18 cellular contexts compared by ENCODE assay signal in genomic region chr1:41449326-41449921, GRCh38. TPM values are rescaled to one million over a fixed set of nuclear protein-coding genes. Genes with fewer than 3 reads are reported as not detected.
"Had no signal": no experiment of that assay in that cellular context is flagged by ENCODE, and none has a peak within 500 bp of the region (broad histone marks: within the 10 kb centered on the region; RNA-seq: fewer than 3 reads in every experiment).

No MANE protein-coding gene starts in this region.

- H3K9me3 Mint-ChIP-seq: activated naive CD4-positive, alpha-beta T cell treated with anti-CD3 and anti-CD28 coated beads, Interleukin-2, amount 50 U/mL, for 24 hours; stimulated activated naive CD8-positive, alpha-beta T cell treated with anti-CD3 and anti-CD28 coated beads, Interleukin-15, amount 100 ng/mL, for 72 hours had no signal

- H3K4me1 Mint-ChIP-seq: activated naive CD4-positive, alpha-beta T cell treated with anti-CD3 and anti-CD28 coated beads, Interleukin-2, amount 50 U/mL, for 24 hours; naive thymus-derived CD4-positive, alpha-beta T cell; stimulated activated naive CD8-positive, alpha-beta T cell treated with anti-CD3 and anti-CD28 coated beads, Interleukin-15, amount 100 ng/mL, for 72 hours had no signal

- H3K27me3 ChIP-seq: brain microvascular endothelial cell, testis had no signal

- H3K27ac ChIP-seq: brain microvascular endothelial cell, testis had no signal

- H3K27ac Mint-ChIP-seq: activated naive CD4-positive, alpha-beta T cell treated with anti-CD3 and anti-CD28 coated beads, Interleukin-2, amount 50 U/mL, for 24 hours; naive thymus-derived CD4-positive, alpha-beta T cell had no signal

- H3K36me3 ChIP-seq: brain microvascular endothelial cell had no signal

- H3K4me3 Mint-ChIP-seq: activated naive CD4-positive, alpha-beta T cell treated with anti-CD3 and anti-CD28 coated beads, Interleukin-2, amount 50 U/mL, for 24 hours; stimulated activated naive CD8-positive, alpha-beta T cell treated with anti-CD3 and anti-CD28 coated beads, Interleukin-15, amount 100 ng/mL, for 72 hours had no signal

- H3K4me3 ChIP-seq: testis had no signal

- DNase-seq: activated CD4-positive, alpha-beta T cell treated with anti-CD3 and anti-CD28 coated beads, Interleukin-2, amount 50 U/mL, for 1 hour; activated effector memory CD4-positive, alpha-beta T cell treated with Interleukin-2 at 50 U/mL for 16 hours; activated T-cell treated with anti-CD3 and anti-CD28 coated beads, Interleukin-2, amount 50 U/mL, for 1 hour; brain microvascular endothelial cell; dermis blood vessel endothelial cell; erythroblast; hippocampal formation; kidney glomerular epithelial cell; naive thymus-derived CD4-positive, alpha-beta T cell; retina; stimulated activated CD4-positive, alpha-beta T cell treated with anti-CD3 and anti-CD28 coated beads, Interleukin-15, amount 100 ng/mL, for 24 hours; stimulated activated CD4-positive, alpha-beta T cell treated with anti-CD3 and anti-CD28 coated beads, Interleukin-4, amount 100 ng/mL, for 4 hours; stimulated activated naive CD8-positive, alpha-beta T cell treated with anti-CD3 and anti-CD28 coated beads, Interleukin-15, amount 100 ng/mL, for 72 hours; testis had no signal

- H3K9me3 ChIP-seq: testis had no signal

- H3K27me3 Mint-ChIP-seq: stimulated activated naive CD8-positive, alpha-beta T cell treated with anti-CD3 and anti-CD28 coated beads, Interleukin-15, amount 100 ng/mL, for 72 hours had no signal

RNA-seq across cellular contexts. Expression of gene EDN2, which starts 35.1 kb away (rescaled TPM):
- total RNA-seq: cerebellum; naive thymus-derived CD4-positive, alpha-beta T cell; omental fat pad; T-helper 1 cell treated with Interleukin-12 subunit alpha and Interleukin-12 subunit beta and Interleukin-4 antibody, amounts not matched to agents 30 ng/mL and 1 ng/mL, for 36 hours; testis had no signal
- polyA plus RNA-seq: naive thymus-derived CD4-positive, alpha-beta T cell had no signal
